In genomic region chr10:126156545-126156944, GRCh38 we compare ENCODE assay signal across 21 cellular contexts.
DNase-seq lines count a peak whose midpoint lies in the region; ATAC-seq and TF ChIP-seq lines count a peak whose summit lies in the region.
"Had no signal": no experiment of that assay in that cellular context is flagged by ENCODE, and none has a peak within 500 bp of the region (broad histone marks: within the 10 kb centered on the region; RNA-seq: fewer than 3 reads in every experiment).

No MANE protein-coding gene starts in this region.

- H4K8ac ChIP-seq in H9 (replicated peaks; ENCODE audit: insufficient read length, low read depth, low read length), result no peak overlapping the region

- H3K56ac ChIP-seq in H9 (ENCODE audit: insufficient read length, low read depth, low read length), result no peak overlapping the region

- H3K27ac ChIP-seq in DND-41 (ENCODE audit: low read length) (peak overlapping the region; percentile 75), H9 (ENCODE audit: insufficient read length, low read depth, low read length) (no peak overlapping the region), right cardiac atrium (ENCODE audit: low read length) (no peak overlapping the region), neural progenitor cell (no peak overlapping the region)
- H3K27ac ChIP-seq: SJCRH30 had no signal

- no peak overlapping the region for H3K14ac ChIP-seq in H9 (ENCODE audit: insufficient read depth, low read length)

- H4K5ac ChIP-seq in H9 (ENCODE audit: insufficient read length, low read depth, low read length), result no peak overlapping the region

- H2AK5ac ChIP-seq in H9 (ENCODE audit: insufficient read length, low read length), result no peak overlapping the region

- H3K9me3 Mint-ChIP-seq in H9 (peaks cover 3% of the 10 kb centered on the region in 2 experiments; a peak in 2 of 5 replicates), neural progenitor cell (no peaks in the 10 kb centered on the region)
- no peaks in the 10 kb centered on the region for H3K9me3 Mint-ChIP-seq in activated CD4-positive, alpha-beta memory T cell treated with anti-CD3 and anti-CD28 coated beads for 36 hours

- no peak overlapping the region for H3K23ac ChIP-seq in H9 (ENCODE audit: insufficient read length, low read depth, low read length)

- DNase-seq in DND-41 (no peak), H9 (no peak), right cardiac atrium (peak in 2 of 3 donors; percentile 38 to 46), neural progenitor cell (ENCODE audit: low spot score) (no peak), AG08395 (ENCODE audit: low spot score) (no peak)
- no peak for DNase-seq in activated CD4-positive, alpha-beta memory T cell treated with anti-CD3 and anti-CD28 coated beads for 36 hours
- DNase-seq in activated CD4-positive, CD25-positive, alpha-beta regulatory T cell (lab: John Stamatoyannopoulos, UW), result no peak
- DNase-seq: AML-193; C1 segment of cervical spinal cord; Calu3; CD8-positive, alpha-beta memory T cell; EL; GF-D8; MV-4-11; NCI-H1105 treated with DMSO at 0.1 percent for 48 hours; NCI-H226; NCI-H774; NK-92 treated with Interleukin-12 subunit alpha and Interleukin-12 subunit beta, amount 100 ng/mL, for 24 hours; SJCRH30 had no signal

- H3K4me1 ChIP-seq in DND-41 (ENCODE audit: insufficient read depth, low read length) (peaks cover 23% of the 10 kb centered on the region), H9 (ENCODE audit: insufficient read depth, low read length) (peaks cover 17% of the 10 kb centered on the region; the same call in 1 of the 2 replicates), right cardiac atrium (ENCODE audit: control insufficient read depth, insufficient read depth, low read length) (no peaks in the 10 kb centered on the region), neural progenitor cell (peaks cover 54% of the 10 kb centered on the region)

- CTCF ChIA-PET in activated CD4-positive, alpha-beta memory T cell treated with anti-CD3 and anti-CD28 coated beads for 36 hours (lab: Charles Lee), result no interaction called here

- no peaks in the 10 kb centered on the region for H4K20me1 ChIP-seq in DND-41 (ENCODE audit: insufficient read depth, low read length)
- no peaks in the 10 kb centered on the region for H4K20me1 ChIP-seq in H9 (ENCODE audit: control insufficient read depth, insufficient read depth, insufficient read length)
- no peaks in the 10 kb centered on the region for H4K20me1 ChIP-seq in neural progenitor cell (ENCODE audit: low read depth)

- H3K4me1 Mint-ChIP-seq in H9 (peaks cover 68 to 77% of the 10 kb centered on the region in 2 experiments), neural progenitor cell (peaks cover 49% of the 10 kb centered on the region)
- no peaks in the 10 kb centered on the region for H3K4me1 Mint-ChIP-seq in activated CD4-positive, alpha-beta memory T cell treated with anti-CD3 and anti-CD28 coated beads for 36 hours (ENCODE audit: low read depth)
- H3K4me1 Mint-ChIP-seq: CD8-positive, alpha-beta memory T cell had no signal

- TF ChIP-seq CTCF in DND-41 (IDR thresholded peaks at IDR 0.05; ENCODE audit: borderline replicate concordance, extremely low read depth, low read length, poor library complexity, severe bottlenecking) (no peak), H9 (conservative IDR thresholded peaks at IDR 0.05) (no peak), neural progenitor cell (IDR thresholded peaks at IDR 0.05) (no peak)

- no peak overlapping the region for H3K18ac ChIP-seq in H9 (ENCODE audit: insufficient read length, low read depth, low read length)

- intact Hi-C loops in right cardiac atrium (cut with DNase I), result no loop called here
- intact Hi-C loops in activated CD4-positive, alpha-beta memory T cell treated with anti-CD3 and anti-CD28 coated beads for 36 hours (cut with micrococcal nuclease), result no loop called here

- H3K4me3 ChIP-seq in DND-41 (ENCODE audit: low read depth in 1 of 2, low read length in 2 of 2) (no peak overlapping the region), right cardiac atrium (ENCODE audit: low read length) (no peak overlapping the region), neural progenitor cell (no peak overlapping the region)
- H3K4me3 ChIP-seq: SJCRH30 had no signal

- H2BK12ac ChIP-seq in H9 (ENCODE audit: insufficient read length, low read depth, low read length), result no peak overlapping the region

- ATAC-seq in DND-41 (ENCODE audit: insufficient read depth, low read depth), result no peak
- ATAC-seq in right cardiac atrium, result peak; percentile 72 to 95
- ATAC-seq: Panc1 had no signal

- no peaks in the 10 kb centered on the region for H3K79me1 ChIP-seq in H9 (ENCODE audit: insufficient read depth, low read depth, low read length, poor library complexity, severe bottlenecking)

- no peak overlapping the region for H2BK120ac ChIP-seq in H9 (ENCODE audit: low read depth, low read length, poor library complexity, severe bottlenecking)

- H3K27ac Mint-ChIP-seq in H9 (peak overlapping the region in 2 of 3 experiments; percentile 46 to 62; a peak in 3 of 7 replicates), neural progenitor cell (peak overlapping the region; percentile 68)
- H3K27ac Mint-ChIP-seq in activated CD4-positive, alpha-beta memory T cell treated with anti-CD3 and anti-CD28 coated beads for 36 hours, result no peak overlapping the region
- H3K27ac Mint-ChIP-seq: IgD-negative memory B cell had no signal

- no peak overlapping the region for H2BK5ac ChIP-seq in H9 (ENCODE audit: insufficient read length, low read length)

- H4K91ac ChIP-seq in H9 (ENCODE audit: insufficient read length, low read depth, low read length), result no peak overlapping the region

- H3K36me3 Mint-ChIP-seq in H9 (ENCODE audit: insufficient read depth in 1 of 3, low read depth in 3 of 3), result peaks cover 0 to 5% (median 0%) of the 10 kb centered on the region in 3 experiments; a peak in 3 of 7 replicates
- no peaks in the 10 kb centered on the region for H3K36me3 Mint-ChIP-seq in neural progenitor cell
- H3K36me3 Mint-ChIP-seq in activated CD4-positive, alpha-beta memory T cell treated with anti-CD3 and anti-CD28 coated beads for 36 hours, result no peaks in the 10 kb centered on the region
- H3K36me3 Mint-ChIP-seq: IgD-negative memory B cell had no signal

- H3K4me2 ChIP-seq in DND-41 (ENCODE audit: insufficient read depth, low read length) (no peak overlapping the region; the same call in 1 of the 2 replicates), H9 (ENCODE audit: insufficient read depth, insufficient read length, low read length) (no peak overlapping the region), neural progenitor cell (no peak overlapping the region)

- H3F3A ChIP-seq in neural progenitor cell (ENCODE audit: low read depth), result peaks cover 46% of the 10 kb centered on the region

- H3T11ph ChIP-seq in H9 (ENCODE audit: low read length), result no peak overlapping the region

- H2BK15ac ChIP-seq in H9 (ENCODE audit: low read depth, low read length), result no peak overlapping the region

- H3K27me3 ChIP-seq in DND-41 (ENCODE audit: insufficient read depth, low read length, poor library complexity), result no peaks in the 10 kb centered on the region
- no peaks in the 10 kb centered on the region for H3K27me3 ChIP-seq in H9 (ENCODE audit: insufficient read depth, low read length)
- H3K27me3 ChIP-seq in right cardiac atrium (ENCODE audit: control insufficient read depth, insufficient read depth), result no peaks in the 10 kb centered on the region
- no peaks in the 10 kb centered on the region for H3K27me3 ChIP-seq in neural progenitor cell
- H3K27me3 ChIP-seq: SJCRH30 had no signal

- POLR2A ChIA-PET in activated CD4-positive, alpha-beta memory T cell treated with anti-CD3 and anti-CD28 coated beads for 36 hours (lab: Charles Lee), result no interaction called here

- H3K36me3 ChIP-seq in DND-41 (ENCODE audit: insufficient read depth, low read length) (no peaks in the 10 kb centered on the region), neural progenitor cell (peaks cover 4% of the 10 kb centered on the region)
- H3K36me3 ChIP-seq: SJCRH30 had no signal

- no CpG with 5 or more reads among the region's 5 CpGs for WGBS in H9 (ENCODE audit: extremely low coverage, insufficient read length, low lambda C conversion rate)
- 65% methylated on average over 5 of the region's 5 CpGs for WGBS in right cardiac atrium

- H3K79me2 ChIP-seq in DND-41 (ENCODE audit: insufficient read depth, low read length), result no peaks in the 10 kb centered on the region
- no peaks in the 10 kb centered on the region for H3K79me2 ChIP-seq in H9 (ENCODE audit: insufficient read depth, low read length)
- no peaks in the 10 kb centered on the region for H3K79me2 ChIP-seq in neural progenitor cell (ENCODE audit: low read depth)

- peaks cover 7% of the 10 kb centered on the region for H3K27me3 Mint-ChIP-seq in H9 (ENCODE audit: low read depth)
- H3K27me3 Mint-ChIP-seq in neural progenitor cell (ENCODE audit: insufficient read depth, low read depth), result peaks cover 9% of the 10 kb centered on the region
- H3K27me3 Mint-ChIP-seq in activated CD4-positive, alpha-beta memory T cell treated with anti-CD3 and anti-CD28 coated beads for 36 hours, result no peaks in the 10 kb centered on the region

- no peak overlapping the region for H2BK20ac ChIP-seq in H9 (ENCODE audit: low read depth, low read length, poor library complexity, severe bottlenecking)

- H3K9me3 ChIP-seq in DND-41 (ENCODE audit: insufficient read depth, low read length, severe bottlenecking), result no peaks in the 10 kb centered on the region
- H3K9me3 ChIP-seq in H9 (ENCODE audit: control insufficient read depth, low read depth, low read length), result no peaks in the 10 kb centered on the region
- no peaks in the 10 kb centered on the region for H3K9me3 ChIP-seq in right cardiac atrium (ENCODE audit: control insufficient read depth, low read length)
- no peaks in the 10 kb centered on the region for H3K9me3 ChIP-seq in neural progenitor cell (ENCODE audit: low read depth)
- H3K9me3 ChIP-seq: SJCRH30 had no signal

- H3K4me3 Mint-ChIP-seq in H9 (no peak overlapping the region), neural progenitor cell (no peak overlapping the region)
- H3K4me3 Mint-ChIP-seq in activated CD4-positive, alpha-beta memory T cell treated with anti-CD3 and anti-CD28 coated beads for 36 hours, result no peak overlapping the region
- H3K4me3 Mint-ChIP-seq: IgD-negative memory B cell had no signal

- H2AFZ ChIP-seq in DND-41 (ENCODE audit: low read depth, low read length) (peak overlapping the region; percentile 64; the same call in 1 of the 2 replicates), H9 (ENCODE audit: low read length) (no peak overlapping the region), neural progenitor cell (replicated peaks) (no peak overlapping the region)

- no peak overlapping the region for H3K4ac ChIP-seq in H9 (ENCODE audit: low read depth, low read length)

- H3K9ac ChIP-seq in DND-41 (ENCODE audit: low read depth, low read length) (peak overlapping the region; percentile 21; the same call in 1 of the 2 replicates), H9 (ENCODE audit: extremely low read depth, insufficient read length, low read length) (no peak overlapping the region), neural progenitor cell (no peak overlapping the region)

- H3K23me2 ChIP-seq in H9 (ENCODE audit: insufficient read length, low read depth, low read length, poor library complexity, severe bottlenecking), result no peaks in the 10 kb centered on the region

Comparison
In these comparisons a context has a peak if more than half of its experiments do, and no peak if none do; other contexts are left out.
1. DNase-seq: peak in right cardiac atrium (2 of 3); none in DND-41 (single experiment), H9 (single experiment), neural progenitor cell (single experiment), activated CD4-positive, alpha-beta memory T cell treated with anti-CD3 and anti-CD28 coated beads for 36 hours (single experiment), activated CD4-positive, CD25-positive, alpha-beta regulatory T cell (0 of 4) and AG08395 (single experiment).